ENCODE assay signal across 16 cellular contexts in genomic region chr4:1395389-1395820, GRCh38. TPM values are rescaled to one million over a fixed set of nuclear protein-coding genes. Genes with fewer than 3 reads are reported as not detected.
"Had no signal": no experiment of that assay in that cellular context is flagged by ENCODE, and none has a peak within 500 bp of the region (broad histone marks: within the 10 kb centered on the region; RNA-seq: fewer than 3 reads in every experiment).

No MANE protein-coding gene starts in this region.

RNA-seq across cellular contexts. Expression of gene NKX1-1, which starts 10.8 kb away (rescaled TPM):
- total RNA-seq: dermis microvascular lymphatic vessel endothelial cell; esophagus squamous epithelium; heart right ventricle; liver; lung microvascular endothelial cell; mucosa of gallbladder; naive thymus-derived CD4-positive, alpha-beta T cell; occipital lobe; pancreas; prostate gland; right atrium auricular region; suprapubic skin; transverse colon; ureter; vagina had no signal
- polyA plus RNA-seq: heart right ventricle; liver; naive thymus-derived CD4-positive, alpha-beta T cell; pancreas; thymus had no signal
